ENCODE assay signal across 8 cellular contexts in the genomic region with DNA sequence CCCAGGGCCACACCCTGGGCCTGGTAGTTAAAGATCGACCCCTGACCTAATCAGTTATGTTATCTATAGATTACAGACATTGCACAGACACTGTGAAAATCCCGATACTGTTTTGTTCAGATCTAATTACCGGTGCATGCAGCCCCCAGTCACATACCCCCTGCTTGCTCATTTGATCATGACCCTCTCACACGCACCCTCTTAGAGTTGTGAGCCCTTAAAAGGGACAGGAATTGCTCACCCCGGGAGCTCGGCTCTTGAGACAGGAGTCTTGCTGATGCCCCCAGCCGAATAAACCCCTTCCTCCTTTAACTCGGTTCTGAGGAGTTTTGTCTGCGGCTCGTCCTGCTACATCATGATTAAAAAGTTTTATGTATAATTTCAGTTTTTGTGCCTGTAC. TPM values are rescaled to one million over a fixed set of nuclear protein-coding genes. Genes with fewer than 3 reads are reported as not detected.
DNase-seq lines count a peak whose midpoint lies in the region; ATAC-seq and TF ChIP-seq lines count a peak whose summit lies in the region.
"Not testable (repeated sequence)": the region's sequence is repeated elsewhere in the genome, so short reads cannot be mapped to it uniquely, and the experiment has no call there.

No MANE protein-coding gene starts in this region.

- not testable (repeated sequence) for H3K9me3 ChIP-seq in CD4-positive, alpha-beta T cell (ENCODE audit: control insufficient read depth, low read length); HEK293 (ENCODE audit: control insufficient read depth, insufficient read depth, low read depth, low read length); iPS-18a (ENCODE audit: control insufficient read depth, low read depth, low read length)

- peaks cover 37% of the 10 kb centered on the region for H3K36me3 Mint-ChIP-seq in CD4-positive, alpha-beta T cell (ENCODE audit: low read depth)
- peaks cover 42% of the 10 kb centered on the region for H3K36me3 Mint-ChIP-seq in activated CD4-positive, alpha-beta memory T cell treated with anti-CD3 and anti-CD28 coated beads, Interleukin-2, amount 10 ng/mL, durations not matched to agents 7 days and 5 days (ENCODE audit: low read depth)
- peaks cover 13% of the 10 kb centered on the region for H3K36me3 Mint-ChIP-seq in dendritic cell treated with granulocyte-macrophage colony-stimulating factor and Interleukin-4, amounts not matched to agents 40 ng/mL and 50 ng/mL, for 4 days (ENCODE audit: low read depth)
- not testable (repeated sequence) for H3K36me3 Mint-ChIP-seq in natural killer cell; stimulated activated effector memory CD8-positive, alpha-beta T cell treated with anti-CD3 and anti-CD28 coated beads, Interleukin-12 subunit alpha, Interleukin-12 subunit beta, amount 100 ng/mL, for 72 hours

- H3K4me3 Mint-ChIP-seq in CD4-positive, alpha-beta T cell, result peak overlapping the region; percentile 61
- not testable (repeated sequence) for H3K4me3 Mint-ChIP-seq in activated CD4-positive, alpha-beta memory T cell treated with anti-CD3 and anti-CD28 coated beads, Interleukin-2, amount 10 ng/mL, durations not matched to agents 7 days and 5 days; natural killer cell
- peak overlapping the region; percentile 13 for H3K4me3 Mint-ChIP-seq in dendritic cell treated with granulocyte-macrophage colony-stimulating factor and Interleukin-4, amounts not matched to agents 40 ng/mL and 50 ng/mL, for 4 days
- H3K4me3 Mint-ChIP-seq in stimulated activated effector memory CD8-positive, alpha-beta T cell treated with anti-CD3 and anti-CD28 coated beads, Interleukin-12 subunit alpha, Interleukin-12 subunit beta, amount 100 ng/mL, for 72 hours, result peak overlapping the region; percentile 31

- not testable (repeated sequence) for H3K9me3 Mint-ChIP-seq in CD4-positive, alpha-beta T cell; activated CD4-positive, alpha-beta memory T cell treated with anti-CD3 and anti-CD28 coated beads, Interleukin-2, amount 10 ng/mL, durations not matched to agents 7 days and 5 days; dendritic cell treated with granulocyte-macrophage colony-stimulating factor and Interleukin-4, amounts not matched to agents 40 ng/mL and 50 ng/mL, for 4 days; natural killer cell; stimulated activated effector memory CD8-positive, alpha-beta T cell treated with anti-CD3 and anti-CD28 coated beads, Interleukin-12 subunit alpha, Interleukin-12 subunit beta, amount 100 ng/mL, for 72 hours

- ATAC-seq in CD4-positive, alpha-beta T cell (ENCODE audit: poor library complexity); natural killer cell; stimulated activated effector memory CD8-positive, alpha-beta T cell treated with anti-CD3 and anti-CD28 coated beads, Interleukin-12 subunit alpha, Interleukin-12 subunit beta, amount 100 ng/mL, for 72 hours: not testable (repeated sequence)

- H3K27me3 Mint-ChIP-seq in CD4-positive, alpha-beta T cell; activated CD4-positive, alpha-beta memory T cell treated with anti-CD3 and anti-CD28 coated beads, Interleukin-2, amount 10 ng/mL, durations not matched to agents 7 days and 5 days; dendritic cell treated with granulocyte-macrophage colony-stimulating factor and Interleukin-4, amounts not matched to agents 40 ng/mL and 50 ng/mL, for 4 days; natural killer cell (ENCODE audit: low read depth in 2 of 2): not testable (repeated sequence)

- POLR2A ChIA-PET in CD4-positive, alpha-beta T cell (lab: Charles Lee); HEK293 (lab: Yijun Ruan, JAX); activated CD4-positive, alpha-beta memory T cell treated with anti-CD3 and anti-CD28 coated beads, Interleukin-2, amount 10 ng/mL, durations not matched to agents 7 days and 5 days (lab: Charles Lee): not testable (repeated sequence)

- H3K4me1 ChIP-seq in HEK293 (ENCODE audit: control insufficient read depth, insufficient read depth, low read length) (peaks cover 44% of the 10 kb centered on the region), iPS-18a (ENCODE audit: control insufficient read depth, low read depth, low read length) (peaks cover 66% of the 10 kb centered on the region)

- H3K27ac ChIP-seq in CD4-positive, alpha-beta T cell (ENCODE audit: low read depth, low read length); HEK293 (ENCODE audit: extremely low read depth, low read depth, low read length); iPS-18a (ENCODE audit: low read length): not testable (repeated sequence)

- CTCF ChIA-PET in CD4-positive, alpha-beta T cell (lab: Charles Lee); activated CD4-positive, alpha-beta memory T cell treated with anti-CD3 and anti-CD28 coated beads, Interleukin-2, amount 10 ng/mL, durations not matched to agents 7 days and 5 days (lab: Charles Lee): not testable (repeated sequence)
- CTCF ChIA-PET in HEK293 (lab: Yijun Ruan, JAX), result interaction anchor here (0.7 kb wide), 1 partner anchor 15 kb away, joined by 3 read pairs; no protein-coding TSS in a partner anchor

- H3K27ac Mint-ChIP-seq in CD4-positive, alpha-beta T cell, result peak overlapping the region; percentile 50
- H3K27ac Mint-ChIP-seq in activated CD4-positive, alpha-beta memory T cell treated with anti-CD3 and anti-CD28 coated beads, Interleukin-2, amount 10 ng/mL, durations not matched to agents 7 days and 5 days, result peak overlapping the region; percentile 32
- H3K27ac Mint-ChIP-seq in dendritic cell treated with granulocyte-macrophage colony-stimulating factor and Interleukin-4, amounts not matched to agents 40 ng/mL and 50 ng/mL, for 4 days, result peak overlapping the region; percentile 71
- H3K27ac Mint-ChIP-seq in natural killer cell, result peak overlapping the region; percentile 45 to 66
- H3K27ac Mint-ChIP-seq in stimulated activated effector memory CD8-positive, alpha-beta T cell treated with anti-CD3 and anti-CD28 coated beads, Interleukin-12 subunit alpha, Interleukin-12 subunit beta, amount 100 ng/mL, for 72 hours, result not testable (repeated sequence)

- not testable (repeated sequence) for H3K36me3 ChIP-seq in HEK293 (ENCODE audit: control insufficient read depth in 2 of 2, insufficient read depth in 1 of 2, low read length in 2 of 2); iPS-18a (ENCODE audit: control insufficient read depth, low read depth, low read length)

- not testable (repeated sequence) for DNase-seq in CD4-positive, alpha-beta T cell; activated CD4-positive, alpha-beta memory T cell treated with anti-CD3 and anti-CD28 coated beads, Interleukin-2, amount 10 ng/mL, durations not matched to agents 7 days and 5 days; natural killer cell; stimulated activated effector memory CD8-positive, alpha-beta T cell treated with anti-CD3 and anti-CD28 coated beads, Interleukin-12 subunit alpha, Interleukin-12 subunit beta, amount 100 ng/mL, for 72 hours (ENCODE audit: low spot score in 2 of 2)
- DNase-seq in SK-N-DZ (ENCODE audit: low spot score), result peak; percentile 76

- intact Hi-C loops in CD4-positive, alpha-beta T cell (cut with DNase I, micrococcal nuclease), result loop anchor here in 1 of 2 experiments (2.0 to 10.0 kb wide), 3 partner anchors 16 to 1184 kb away; no protein-coding TSS in a partner anchor
- intact Hi-C loops in dendritic cell treated with granulocyte-macrophage colony-stimulating factor and Interleukin-4, amounts not matched to agents 40 ng/mL and 50 ng/mL, for 4 days (cut with micrococcal nuclease), result loop anchor here (10.0 kb wide), 1 partner anchor 1354 kb away; a partner anchor contains a TSS
- intact Hi-C loops in natural killer cell (cut with micrococcal nuclease), result loop anchor here (10.0 kb wide), 1 partner anchor 1204 kb away; no protein-coding TSS in a partner anchor

- not testable (repeated sequence) for H3K4me3 ChIP-seq in HEK293 (ENCODE audit: low read depth, low read length)
- H3K4me3 ChIP-seq in iPS-18a (ENCODE audit: low read length), result peak overlapping the region; percentile 49

- H3K4me1 Mint-ChIP-seq in CD4-positive, alpha-beta T cell (ENCODE audit: low read depth), result peaks cover 100% of the 10 kb centered on the region
- H3K4me1 Mint-ChIP-seq in activated CD4-positive, alpha-beta memory T cell treated with anti-CD3 and anti-CD28 coated beads, Interleukin-2, amount 10 ng/mL, durations not matched to agents 7 days and 5 days, result peaks cover 69% of the 10 kb centered on the region
- H3K4me1 Mint-ChIP-seq in dendritic cell treated with granulocyte-macrophage colony-stimulating factor and Interleukin-4, amounts not matched to agents 40 ng/mL and 50 ng/mL, for 4 days (ENCODE audit: low read depth), result peaks cover 83% of the 10 kb centered on the region
- peaks cover 91 to 94% of the 10 kb centered on the region in 2 donors for H3K4me1 Mint-ChIP-seq in natural killer cell
- peaks cover 85% of the 10 kb centered on the region for H3K4me1 Mint-ChIP-seq in stimulated activated effector memory CD8-positive, alpha-beta T cell treated with anti-CD3 and anti-CD28 coated beads, Interleukin-12 subunit alpha, Interleukin-12 subunit beta, amount 100 ng/mL, for 72 hours

- H3K27me3 ChIP-seq in CD4-positive, alpha-beta T cell (ENCODE audit: control insufficient read depth, insufficient read depth, low read length); iPS-18a (ENCODE audit: control insufficient read depth, insufficient read depth, low read length): not testable (repeated sequence)

- not testable (repeated sequence) for TF ChIP-seq CTCF in CD4-positive, alpha-beta T cell (IDR thresholded peaks at IDR 0.05); HEK293 (tag by site-specific recombination; IDR thresholded peaks at IDR 0.05); natural killer cell (IDR thresholded peaks at IDR 0.05)

- not testable (repeated sequence) for H3K9ac ChIP-seq in iPS-18a (ENCODE audit: low read length)

TF ChIP-seq in HEK293, 187 proteins besides CTCF, POLR2A, EP300 and RAD21 (continues in another document):
- TF ChIP-seq FEZF1 (tag by site-specific recombination; IDR thresholded peaks at IDR 0.05), result 0 out of 2 replicates have a peak, but pooled peaks have one; percentile 27
- TF ChIP-seq TCF7L2 (IDR thresholded peaks at IDR 0.05; ENCODE audit: borderline replicate concordance, low read depth, low read length), result 0 out of 2 replicates have a peak, but pooled peaks have one; percentile 38

RNA-seq across cellular contexts. Expression of a gene that starts 9.0 kb away (rescaled TPM):
- total RNA-seq in CD4-positive, alpha-beta T cell, result 10 to 100 TPM; 45.0 to 49.2 TPM
- polyA plus RNA-seq in SK-N-DZ (2014; cell fraction: cytosol; rRNA removed), result 8.0 and 10.0 TPM in 2 replicates
- polyA plus RNA-seq in SK-N-DZ (2014; cell fraction: nucleus; rRNA removed), result 10.7 and 10.9 TPM in 2 replicates
- 10 to 100 TPM; 53.5 to 61.0 TPM for total RNA-seq in activated CD4-positive, alpha-beta memory T cell treated with anti-CD3 and anti-CD28 coated beads, Interleukin-2, amount 10 ng/mL, durations not matched to agents 7 days and 5 days
- total RNA-seq in natural killer cell, result 10 to 100 TPM; 67.0 to 95.4 (median 76.4) TPM
